Comparison of ENCODE assay signal across 8 cellular contexts in genomic region chr1:201495447-201496295, GRCh38. TPM values are rescaled to one million over a fixed set of nuclear protein-coding genes. Genes with fewer than 3 reads are reported as not detected.
DNase-seq lines count a peak whose midpoint lies in the region; ATAC-seq and TF ChIP-seq lines count a peak whose summit lies in the region.

No MANE protein-coding gene starts in this region.

- 4 to 12% (median 6%) methylated on average over 12 of the region's 12 CpGs for WGBS in ovary, 3 donors

- H3K4me1 Mint-ChIP-seq in glutamatergic neuron (ENCODE audit: low read depth, unreplicated experiment) = peaks cover 18% of the 10 kb centered on the region
- H3K4me1 Mint-ChIP-seq in activated CD8-positive, alpha-beta T cell treated with anti-CD3 and anti-CD28 coated beads, Interleukin-2, amount 10 ng/mL, durations not matched to agents 7 days and 5 days (ENCODE audit: low read depth) = peaks cover 8% of the 10 kb centered on the region

- ATAC-seq in activated CD8-positive, alpha-beta T cell treated with anti-CD3 and anti-CD28 coated beads, Interleukin-2, amount 10 ng/mL, durations not matched to agents 7 days and 5 days = no peak

- CTCF ChIA-PET in activated CD8-positive, alpha-beta T cell treated with anti-CD3 and anti-CD28 coated beads, Interleukin-2, amount 10 ng/mL, durations not matched to agents 7 days and 5 days (lab: Charles Lee) = interaction anchor here (1.3 to 13.0 kb wide), 3 partner anchors 11 to 16 kb away, joined by 4 to 150 read pairs (median 13); partner anchors contain the start of gene CSRP1

- H3K36me3 ChIP-seq in BE2C = no peaks in the 10 kb centered on the region
- H3K36me3 ChIP-seq in ovary = no peaks in the 10 kb centered on the region

- H3K27me3 ChIP-seq in BE2C (no peaks in the 10 kb centered on the region), ovary (no peaks in the 10 kb centered on the region)

- H3K4me1 ChIP-seq in BE2C = peaks cover 20% of the 10 kb centered on the region
- peaks cover 53% of the 10 kb centered on the region for H3K4me1 ChIP-seq in ovary (ENCODE audit: insufficient read depth)

- peak; percentile 86 for DNase-seq in BE2C
- peak; percentile 77 for DNase-seq in RPMI7951 (ENCODE audit: low read depth)
- DNase-seq in glutamatergic neuron = peak; percentile 26
- peak; percentile 83 to 91 (median 87) for DNase-seq in ovary
- DNase-seq in NCI-H748 treated with DMSO at 0.1 percent for 48 hours (lab: John Stamatoyannopoulos, UW) = no peak
- no peak for DNase-seq in activated CD8-positive, alpha-beta T cell treated with anti-CD3 and anti-CD28 coated beads, Interleukin-2, amount 10 ng/mL, durations not matched to agents 7 days and 5 days
- DNase-seq in HUDEP-2 (lab: John Stamatoyannopoulos, UW; ENCODE audit: unreplicated experiment in 76 of 76) = no peak
- no peak for DNase-seq in activated CD8-positive, alpha-beta memory T cell treated with anti-CD3 and anti-CD28 coated beads, Interleukin-2, amount 50 U/mL, for 4 hours

- no peaks in the 10 kb centered on the region for H3K36me3 Mint-ChIP-seq in glutamatergic neuron (ENCODE audit: unreplicated experiment)
- H3K36me3 Mint-ChIP-seq in activated CD8-positive, alpha-beta T cell treated with anti-CD3 and anti-CD28 coated beads, Interleukin-2, amount 10 ng/mL, durations not matched to agents 7 days and 5 days (ENCODE audit: low read depth) = peaks cover 38% of the 10 kb centered on the region

- POLR2A ChIA-PET in activated CD8-positive, alpha-beta T cell treated with anti-CD3 and anti-CD28 coated beads, Interleukin-2, amount 10 ng/mL, durations not matched to agents 7 days and 5 days (lab: Charles Lee) = interaction anchor here (1.0 kb wide), 1 partner anchor 12 kb away, joined by 3 read pairs; the partner anchor contains the start of gene CSRP1

- peaks cover 3% of the 10 kb centered on the region for H3K9me3 Mint-ChIP-seq in glutamatergic neuron (ENCODE audit: unreplicated experiment)
- no peaks in the 10 kb centered on the region for H3K9me3 Mint-ChIP-seq in activated CD8-positive, alpha-beta T cell treated with anti-CD3 and anti-CD28 coated beads, Interleukin-2, amount 10 ng/mL, durations not matched to agents 7 days and 5 days (ENCODE audit: insufficient read depth)

- TF ChIP-seq EP300 in ovary (IDR thresholded peaks at IDR 0.05) = no peak

- TF ChIP-seq POLR2A in ovary (IDR thresholded peaks at IDR 0.05) = peak; percentile 12

- peaks cover 9% of the 10 kb centered on the region for H3K27me3 Mint-ChIP-seq in glutamatergic neuron (ENCODE audit: unreplicated experiment)
- H3K27me3 Mint-ChIP-seq in activated CD8-positive, alpha-beta T cell treated with anti-CD3 and anti-CD28 coated beads, Interleukin-2, amount 10 ng/mL, durations not matched to agents 7 days and 5 days (ENCODE audit: low read depth) = no peaks in the 10 kb centered on the region

- peak overlapping the region; percentile 79 to 82 for H3K27ac ChIP-seq in ovary

- intact Hi-C loops in ovary (cut with DNase I) = loop anchor here in 1 of 4 donors (5.0 kb wide), 1 partner anchor 988 kb away; no protein-coding TSS in a partner anchor

- TF ChIP-seq CTCF in BE2C (IDR thresholded peaks at IDR 0.05; ENCODE audit: low read depth, low read length) (no peak), glutamatergic neuron (IDR thresholded peaks at IDR 0.05; ENCODE audit: partially characterized antibody, unreplicated experiment) (no peak), ovary (IDR thresholded peaks at IDR 0.05) (no peak)

- peak overlapping the region; percentile 29 for H3K27ac Mint-ChIP-seq in glutamatergic neuron (ENCODE audit: unreplicated experiment)
- no peak overlapping the region for H3K27ac Mint-ChIP-seq in activated CD8-positive, alpha-beta T cell treated with anti-CD3 and anti-CD28 coated beads, Interleukin-2, amount 10 ng/mL, durations not matched to agents 7 days and 5 days

- H3K4me3 Mint-ChIP-seq in glutamatergic neuron (ENCODE audit: unreplicated experiment) = peak overlapping the region; percentile 67
- no peak overlapping the region for H3K4me3 Mint-ChIP-seq in activated CD8-positive, alpha-beta T cell treated with anti-CD3 and anti-CD28 coated beads, Interleukin-2, amount 10 ng/mL, durations not matched to agents 7 days and 5 days

- H3K4me3 ChIP-seq in BE2C (ENCODE audit: low read depth, low read length) = peak overlapping the region; percentile 10; the same call in 1 of the 2 replicates
- H3K4me3 ChIP-seq in ovary = no peak overlapping the region

- H3K9me3 ChIP-seq in BE2C (no peaks in the 10 kb centered on the region), ovary (no peaks in the 10 kb centered on the region)

RNA-seq across cellular contexts. Expression of gene CSRP1, which starts 11.3 kb away (rescaled TPM):
- polyA plus RNA-seq in BE2C (2012; ENCODE audit: insufficient read depth, insufficient read length, low read depth) = 78.3 TPM
- total RNA-seq in RPMI7951 (2014; rRNA removed; shearing (Covaris generic)) = 292 and 402 TPM in 2 replicates
- total RNA-seq in glutamatergic neuron (ENCODE audit: unreplicated experiment) (6.2 TPM), ovary (100 to 1,000 TPM; 205 to 767 (median 274) TPM)
- 100 to 1,000 TPM; 270 to 783 TPM for polyA plus RNA-seq in ovary
- total RNA-seq in activated CD8-positive, alpha-beta T cell treated with anti-CD3 and anti-CD28 coated beads, Interleukin-2, amount 10 ng/mL, durations not matched to agents 7 days and 5 days = 10 to 100 TPM; 78.7 to 80.9 TPM

RNA-seq across cellular contexts. Expression of gene PHLDA3, which starts 26.7 kb away (rescaled TPM):
- polyA plus RNA-seq in BE2C (2012; ENCODE audit: insufficient read depth, insufficient read length, low read depth) = 0.97 TPM
- 6.4 and 15.8 TPM in 2 replicates for total RNA-seq in RPMI7951 (2014; rRNA removed; shearing (Covaris generic))
- total RNA-seq in glutamatergic neuron (ENCODE audit: unreplicated experiment) (18.5 TPM), ovary (10 to 100 TPM; 21.7 to 38.2 (median 29.0) TPM)
- 10 to 100 TPM in 1 of 2 donors, 1 to 10 TPM in 1; 4.7 to 17.5 TPM for polyA plus RNA-seq in ovary
- total RNA-seq in activated CD8-positive, alpha-beta T cell treated with anti-CD3 and anti-CD28 coated beads, Interleukin-2, amount 10 ng/mL, durations not matched to agents 7 days and 5 days = 10 to 100 TPM; 17.3 to 18.7 TPM

RNA-seq across cellular contexts. Expression of gene NAV1, which starts 43.3 kb away (rescaled TPM):
- polyA plus RNA-seq in BE2C (2012; ENCODE audit: insufficient read depth, insufficient read length, low read depth) = 41.3 TPM
- 24.7 and 27.6 TPM in 2 replicates for total RNA-seq in RPMI7951 (2014; rRNA removed; shearing (Covaris generic))
- total RNA-seq in glutamatergic neuron (ENCODE audit: unreplicated experiment) = 124 TPM
- 10 to 100 TPM in 4 of 7 donors, 1 to 10 TPM in 3; 6.2 to 19.6 (median 11.3) TPM for total RNA-seq in ovary
- 10 to 100 TPM in 1 of 2 donors, 1 to 10 TPM in 1; 3.4 to 17.3 TPM for polyA plus RNA-seq in ovary
- total RNA-seq in activated CD8-positive, alpha-beta T cell treated with anti-CD3 and anti-CD28 coated beads, Interleukin-2, amount 10 ng/mL, durations not matched to agents 7 days and 5 days = 1 to 10 TPM; 1.1 to 1.9 TPM

Comparison
In these comparisons a context has a peak if more than half of its experiments do, and no peak if none do; other contexts are left out.
1. DNase-seq: peak in BE2C (single experiment), RPMI7951 (single experiment), glutamatergic neuron (single experiment) and ovary (5 of 5); none in NCI-H748 treated with DMSO at 0.1 percent for 48 hours (single experiment), activated CD8-positive, alpha-beta T cell treated with anti-CD3 and anti-CD28 coated beads, Interleukin-2, amount 10 ng/mL, durations not matched to agents 7 days and 5 days (single experiment), HUDEP-2 (0 of 76) and activated CD8-positive, alpha-beta memory T cell treated with anti-CD3 and anti-CD28 coated beads, Interleukin-2, amount 50 U/mL, for 4 hours (single experiment).
2. RNA of gene CSRP1, which starts 11.3 kb away (total RNA-seq): 292 to 402 TPM in RPMI7951, 205 to 767 TPM in ovary and 78.7 to 80.9 TPM in activated CD8-positive, alpha-beta T cell treated with anti-CD3 and anti-CD28 coated beads, Interleukin-2, amount 10 ng/mL, durations not matched to agents 7 days and 5 days; 6.2 TPM in glutamatergic neuron (single experiment); every median in the first group is over 10 times any median in the second.